In genomic region chr11:62676698-62677097, GRCh38 we compare ENCODE assay signal across 11 cellular contexts. TPM values are rescaled to one million over a fixed set of nuclear protein-coding genes. Genes with fewer than 3 reads are reported as not detected.
DNase-seq lines count a peak whose midpoint lies in the region; ATAC-seq and TF ChIP-seq lines count a peak whose summit lies in the region.
"Had no signal": no experiment of that assay in that cellular context is flagged by ENCODE, and none has a peak within 500 bp of the region (broad histone marks: within the 10 kb centered on the region; RNA-seq: fewer than 3 reads in every experiment).

No MANE protein-coding gene starts in this region.

- TF ChIP-seq CTCF in Calu3 (IDR thresholded peaks at IDR 0.05; ENCODE audit: unreplicated experiment) (no peak), BE2C (IDR thresholded peaks at IDR 0.05; ENCODE audit: low read depth, low read length) (no peak; the same call in 1 of the 2 replicates), upper lobe of left lung (IDR thresholded peaks at IDR 0.05) (no peak)

- H4K20me1 ChIP-seq in BLaER1 = peaks cover 38% of the 10 kb centered on the region

- no peaks in the 10 kb centered on the region for H3K27me3 Mint-ChIP-seq in Calu3 (ENCODE audit: unreplicated experiment)
- H3K27me3 Mint-ChIP-seq in activated T-helper 1 cell treated with anti-CD3 and anti-CD28 coated beads, Interleukin-12 subunit alpha, Interleukin-12 subunit beta, Interleukin-2, Interleukin-4 antibody, amounts not matched to agents 30 ng/mL and 10 ng/mL and 1 ng/mL, durations not matched to agents 14 hours and 24 hours and 36 hours (ENCODE audit: insufficient read depth) = no peaks in the 10 kb centered on the region
- no peaks in the 10 kb centered on the region for H3K27me3 Mint-ChIP-seq in naive B cell

- H3K4me3 Mint-ChIP-seq in Calu3 (ENCODE audit: low read depth, unreplicated experiment) (peak overlapping the region; percentile 86), naive B cell (peak overlapping the region; percentile 71 to 97 (median 91))
- peak overlapping the region; percentile 80 for H3K4me3 Mint-ChIP-seq in activated T-helper 1 cell treated with anti-CD3 and anti-CD28 coated beads, Interleukin-12 subunit alpha, Interleukin-12 subunit beta, Interleukin-2, Interleukin-4 antibody, amounts not matched to agents 30 ng/mL and 10 ng/mL and 1 ng/mL, durations not matched to agents 14 hours and 24 hours and 36 hours

- intact Hi-C loops in Calu3 (cut with micrococcal nuclease; ENCODE audit: unreplicated experiment) = no loop called here
- intact Hi-C loops in activated T-helper 1 cell treated with anti-CD3 and anti-CD28 coated beads, Interleukin-12 subunit alpha, Interleukin-12 subunit beta, Interleukin-2, Interleukin-4 antibody, amounts not matched to agents 30 ng/mL and 10 ng/mL and 1 ng/mL, durations not matched to agents 14 hours and 24 hours and 36 hours (cut with micrococcal nuclease) = loop anchor here (10.0 kb wide), 1 partner anchor 252 kb away; no protein-coding TSS in a partner anchor

- H3K9me3 Mint-ChIP-seq in Calu3 (ENCODE audit: low read depth, unreplicated experiment) (no peaks in the 10 kb centered on the region), naive B cell (no peaks in the 10 kb centered on the region)
- H3K9me3 Mint-ChIP-seq in activated T-helper 1 cell treated with anti-CD3 and anti-CD28 coated beads, Interleukin-12 subunit alpha, Interleukin-12 subunit beta, Interleukin-2, Interleukin-4 antibody, amounts not matched to agents 30 ng/mL and 10 ng/mL and 1 ng/mL, durations not matched to agents 14 hours and 24 hours and 36 hours = no peaks in the 10 kb centered on the region

- peak overlapping the region; percentile 93; the same call in 1 of the 2 replicates for H3K9ac ChIP-seq in BLaER1

- H3K9me3 ChIP-seq in BLaER1 (no peaks in the 10 kb centered on the region), BE2C (no peaks in the 10 kb centered on the region), upper lobe of left lung (no peaks in the 10 kb centered on the region)

- DNase-seq in Calu3 (no peak), naive B cell (no peak), OCI-M1 (lab: John Stamatoyannopoulos, UW) (no peak), BE2C (no peak), upper lobe of left lung (no peak)
- DNase-seq in activated T-helper 1 cell treated with anti-CD3 and anti-CD28 coated beads, Interleukin-12 subunit alpha, Interleukin-12 subunit beta, Interleukin-2, Interleukin-4 antibody, amounts not matched to agents 30 ng/mL and 10 ng/mL and 1 ng/mL, durations not matched to agents 14 hours and 24 hours and 36 hours (ENCODE audit: low spot score) = no peak
- no peak for DNase-seq in stimulated activated naive CD4-positive, alpha-beta T cell (lab: John Stamatoyannopoulos, UW)
- DNase-seq: kidney; NCI-H187 treated with DMSO at 0.1 percent for 48 hours; stimulated activated CD8-positive, alpha-beta memory T cell treated with anti-CD3 and anti-CD28 coated beads, Interleukin-4, amount 100 ng/mL, for 48 hours had no signal

- TF ChIP-seq POLR2A in upper lobe of left lung (IDR thresholded peaks at IDR 0.05) = no peak

- TF ChIP-seq EP300 in upper lobe of left lung (IDR thresholded peaks at IDR 0.05) = no peak

- no peak overlapping the region for H3K27ac Mint-ChIP-seq in Calu3 (ENCODE audit: unreplicated experiment)
- H3K27ac Mint-ChIP-seq in activated T-helper 1 cell treated with anti-CD3 and anti-CD28 coated beads, Interleukin-12 subunit alpha, Interleukin-12 subunit beta, Interleukin-2, Interleukin-4 antibody, amounts not matched to agents 30 ng/mL and 10 ng/mL and 1 ng/mL, durations not matched to agents 14 hours and 24 hours and 36 hours = peak overlapping the region; percentile 6
- H3K27ac Mint-ChIP-seq in naive B cell = peak overlapping the region in 1 of 6 donors; percentile 96

- H3K4me1 Mint-ChIP-seq in Calu3 (ENCODE audit: low read depth, unreplicated experiment) = peaks cover 24% of the 10 kb centered on the region
- H3K4me1 Mint-ChIP-seq in activated T-helper 1 cell treated with anti-CD3 and anti-CD28 coated beads, Interleukin-12 subunit alpha, Interleukin-12 subunit beta, Interleukin-2, Interleukin-4 antibody, amounts not matched to agents 30 ng/mL and 10 ng/mL and 1 ng/mL, durations not matched to agents 14 hours and 24 hours and 36 hours (ENCODE audit: low read depth) = peaks cover 40% of the 10 kb centered on the region
- H3K4me1 Mint-ChIP-seq in naive B cell = peaks cover 26 to 59% (median 49%) of the 10 kb centered on the region in 3 donors

- no peak overlapping the region for H3K27ac ChIP-seq in BLaER1
- H3K27ac ChIP-seq in upper lobe of left lung = peak overlapping the region in 1 of 4 donors; percentile 11

- H3K36me3 ChIP-seq in BLaER1 = peaks cover 54% of the 10 kb centered on the region
- H3K36me3 ChIP-seq in BE2C = peaks cover 10% of the 10 kb centered on the region
- H3K36me3 ChIP-seq in upper lobe of left lung = peaks cover 2 to 44% (median 15%) of the 10 kb centered on the region in 4 donors

- no TSS peak for BruUV-seq in Calu3 (replicated peaks; lab: Mats Ljungman, UMichigan)

- ATAC-seq in naive B cell (ENCODE audit: low read depth in 2 of 2) = no peak
- ATAC-seq in upper lobe of left lung (ENCODE audit: low FRiP score in 2 of 2) = no peak

- WGBS in upper lobe of left lung, 2 donors = 54 to 66% methylated on average over 5 to 6 of the region's 6 CpGs

- H3K4me1 ChIP-seq in BLaER1 = peaks cover 60% of the 10 kb centered on the region
- H3K4me1 ChIP-seq in BE2C = no peaks in the 10 kb centered on the region; the same call in 1 of the 2 replicates
- H3K4me1 ChIP-seq in upper lobe of left lung = peaks cover 29 to 58% (median 35%) of the 10 kb centered on the region in 4 donors

- H3K4me2 ChIP-seq in BLaER1 = 0 out of 2 replicates have a peak overlapping the region, but pooled peaks have one; percentile 94

- H3K36me3 Mint-ChIP-seq in Calu3 (ENCODE audit: insufficient read depth, unreplicated experiment) = peaks cover 78% of the 10 kb centered on the region
- peaks cover 16% of the 10 kb centered on the region for H3K36me3 Mint-ChIP-seq in activated T-helper 1 cell treated with anti-CD3 and anti-CD28 coated beads, Interleukin-12 subunit alpha, Interleukin-12 subunit beta, Interleukin-2, Interleukin-4 antibody, amounts not matched to agents 30 ng/mL and 10 ng/mL and 1 ng/mL, durations not matched to agents 14 hours and 24 hours and 36 hours (ENCODE audit: low read depth)
- peaks cover 0 to 23% of the 10 kb centered on the region in 2 donors for H3K36me3 Mint-ChIP-seq in naive B cell

- H3K4me3 ChIP-seq in BLaER1 (no peak overlapping the region), BE2C (ENCODE audit: low read depth, low read length) (no peak overlapping the region), upper lobe of left lung (no peak overlapping the region)

- H3K27me3 ChIP-seq in BLaER1 = no peaks in the 10 kb centered on the region
- no peaks in the 10 kb centered on the region for H3K27me3 ChIP-seq in BE2C
- H3K27me3 ChIP-seq in upper lobe of left lung = no peaks in the 10 kb centered on the region

- CTCF ChIA-PET in Calu3 (lab: Charles Lee) = no interaction called here

RNA-seq across cellular contexts. Expression of gene UBXN1, which starts 2.2 kb away (rescaled TPM):
- total RNA-seq in Calu3 (2022) = 91.9 and 98.7 TPM in 2 replicates
- 125 and 128 TPM in 2 replicates for total RNA-seq in activated T-helper 1 cell treated with anti-CD3 and anti-CD28 coated beads, Interleukin-12 subunit alpha, Interleukin-12 subunit beta, Interleukin-2, Interleukin-4 antibody, amounts not matched to agents 30 ng/mL and 10 ng/mL and 1 ng/mL, durations not matched to agents 14 hours and 24 hours and 36 hours
- polyA plus RNA-seq in naive B cell (ENCODE audit: low read depth in 6 of 6) = 100 to 1,000 TPM; 150 to 226 (median 216) TPM
- polyA plus RNA-seq in BE2C (2012; ENCODE audit: insufficient read depth, insufficient read length, low read depth) = 147 TPM
- total RNA-seq in upper lobe of left lung = 100 to 1,000 TPM; 104 to 186 (median 128) TPM

RNA-seq across cellular contexts. Expression of gene LBHD1, which starts 4.6 kb away (rescaled TPM):
- total RNA-seq in Calu3 (2022) (16.4 and 21.3 TPM in 2 replicates), upper lobe of left lung (10 to 100 TPM in 1 of 6 donors, 1 to 10 TPM in 5; 3.6 to 19.9 (median 6.8) TPM)
- total RNA-seq in activated T-helper 1 cell treated with anti-CD3 and anti-CD28 coated beads, Interleukin-12 subunit alpha, Interleukin-12 subunit beta, Interleukin-2, Interleukin-4 antibody, amounts not matched to agents 30 ng/mL and 10 ng/mL and 1 ng/mL, durations not matched to agents 14 hours and 24 hours and 36 hours = 23.4 and 24.3 TPM in 2 replicates
- 10 to 100 TPM in 1 of 6 donors, 1 to 10 TPM in 5; 3.5 to 12.4 (median 5.1) TPM for polyA plus RNA-seq in naive B cell (ENCODE audit: low read depth in 6 of 6)
- 2.6 TPM for polyA plus RNA-seq in BE2C (2012; ENCODE audit: insufficient read depth, insufficient read length, low read depth)

RNA-seq across cellular contexts. Expression of gene UQCC3, which starts 5.2 kb away (rescaled TPM):
- total RNA-seq in Calu3 (2022) (10.4 and 11.4 TPM in 2 replicates), upper lobe of left lung (10 to 100 TPM in 1 of 6 donors, 1 to 10 TPM in 5; 5.0 to 12.6 (median 6.7) TPM)
- total RNA-seq in activated T-helper 1 cell treated with anti-CD3 and anti-CD28 coated beads, Interleukin-12 subunit alpha, Interleukin-12 subunit beta, Interleukin-2, Interleukin-4 antibody, amounts not matched to agents 30 ng/mL and 10 ng/mL and 1 ng/mL, durations not matched to agents 14 hours and 24 hours and 36 hours = 8.9 and 11.4 TPM in 2 replicates
- polyA plus RNA-seq in naive B cell (ENCODE audit: low read depth in 6 of 6) = 10 to 100 TPM in 5 of 6 donors, 1 to 10 TPM in 1; 7.7 to 11.4 (median 10.4) TPM
- polyA plus RNA-seq in BE2C (2012; ENCODE audit: insufficient read depth, insufficient read length, low read depth) = 51.5 TPM

RNA-seq across cellular contexts. Expression of gene CSKMT, which starts 11.6 kb away (rescaled TPM):
- total RNA-seq in Calu3 (2022) (17.7 and 23.1 TPM in 2 replicates), upper lobe of left lung (10 to 100 TPM in 3 of 6 donors, 1 to 10 TPM in 3; 5.7 to 16.0 (median 10.0) TPM)
- 65.0 and 69.4 TPM in 2 replicates for total RNA-seq in activated T-helper 1 cell treated with anti-CD3 and anti-CD28 coated beads, Interleukin-12 subunit alpha, Interleukin-12 subunit beta, Interleukin-2, Interleukin-4 antibody, amounts not matched to agents 30 ng/mL and 10 ng/mL and 1 ng/mL, durations not matched to agents 14 hours and 24 hours and 36 hours
- polyA plus RNA-seq in naive B cell (ENCODE audit: low read depth in 6 of 6) = 1 to 10 TPM; 2.1 to 8.4 (median 4.8) TPM
- 12.9 TPM for polyA plus RNA-seq in BE2C (2012; ENCODE audit: insufficient read depth, insufficient read length, low read depth)

RNA-seq across cellular contexts. Expression of gene C11orf98, which starts 11.7 kb away (rescaled TPM):
- total RNA-seq in Calu3 (2022) (61.7 and 67.4 TPM in 2 replicates), upper lobe of left lung (10 to 100 TPM; 16.8 to 42.0 (median 30.6) TPM)
- 146 and 151 TPM in 2 replicates for total RNA-seq in activated T-helper 1 cell treated with anti-CD3 and anti-CD28 coated beads, Interleukin-12 subunit alpha, Interleukin-12 subunit beta, Interleukin-2, Interleukin-4 antibody, amounts not matched to agents 30 ng/mL and 10 ng/mL and 1 ng/mL, durations not matched to agents 14 hours and 24 hours and 36 hours
- 10 to 100 TPM; 37.9 to 89.1 (median 77.2) TPM for polyA plus RNA-seq in naive B cell (ENCODE audit: low read depth in 6 of 6)
- polyA plus RNA-seq in BE2C (2012; ENCODE audit: insufficient read depth, insufficient read length, low read depth) = 69.4 TPM
